ENCODE assay signal across 8 cellular contexts in the genomic region with DNA sequence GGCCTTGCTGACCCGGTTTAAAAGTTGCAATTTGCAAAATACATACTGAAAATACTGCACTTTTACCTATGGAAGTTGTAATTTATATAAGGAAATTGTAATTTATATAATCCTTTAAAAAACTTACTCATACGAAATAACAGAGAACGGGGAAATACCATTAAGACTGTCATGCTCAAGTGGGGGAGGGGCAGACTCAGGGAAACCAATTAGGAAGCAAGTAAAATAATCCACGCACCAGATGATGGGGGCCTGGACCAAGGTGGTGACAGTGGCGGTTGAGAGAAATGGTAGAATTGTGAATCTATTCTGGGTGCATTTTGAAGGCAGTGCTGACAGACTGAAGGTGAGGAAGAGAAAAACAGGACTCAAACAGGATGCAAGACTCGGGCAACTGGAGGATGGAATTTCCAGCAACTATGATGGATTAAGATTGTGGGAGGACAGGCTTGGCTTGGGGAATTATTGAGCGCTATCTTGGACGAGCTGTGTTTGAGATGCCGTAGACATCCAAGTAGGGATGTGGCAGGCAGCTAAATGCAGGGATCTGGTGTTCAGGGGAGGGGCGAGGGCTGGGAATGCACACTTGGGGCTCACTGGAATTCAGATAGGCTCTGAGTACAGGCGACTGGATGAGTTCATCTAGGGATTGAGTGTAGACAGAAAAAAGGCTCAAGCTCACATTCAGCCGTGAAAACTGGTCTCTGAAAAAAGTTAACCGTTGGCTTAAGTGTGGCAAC. TPM values are rescaled to one million over a fixed set of nuclear protein-coding genes. Genes with fewer than 3 reads are reported as not detected.
DNase-seq lines count a peak whose midpoint lies in the region; ATAC-seq and TF ChIP-seq lines count a peak whose summit lies in the region.

No MANE protein-coding gene starts in this region.

- H3K27ac ChIP-seq in DND-41 (ENCODE audit: low read length) = peak overlapping the region; percentile 58; the same call in 1 of the 2 replicates
- H3K27ac ChIP-seq in liver (ENCODE audit: low read depth in 1 of 2, low read length in 2 of 2) = peak overlapping the region in 1 of 2 donors; percentile 88
- peak overlapping the region in 3 of 4 donors; percentile 83 to 92 (median 89) for H3K27ac ChIP-seq in tibial nerve

- no peaks in the 10 kb centered on the region for H3K9me3 Mint-ChIP-seq in central memory CD8-positive, alpha-beta T cell

- peak overlapping the region; percentile 73 for H3K9ac ChIP-seq in DND-41 (ENCODE audit: low read depth, low read length)
- peak overlapping the region; percentile 58 to 75 for H3K9ac ChIP-seq in liver (ENCODE audit: low read depth in 1 of 2, low read length in 2 of 2)

- H3K4me1 ChIP-seq in DND-41 (ENCODE audit: insufficient read depth, low read length) (peaks cover 26% of the 10 kb centered on the region), liver (ENCODE audit: control insufficient read depth in 4 of 4, insufficient read depth in 4 of 4, low read length in 3 of 4) (peaks cover 2 to 16% (median 9%) of the 10 kb centered on the region in 4 donors), tibial nerve (peaks cover 0 to 19% (median 4%) of the 10 kb centered on the region in 4 donors)

- ATAC-seq in DND-41 (ENCODE audit: insufficient read depth, low read depth) = no peak
- no peak for ATAC-seq in central memory CD8-positive, alpha-beta T cell (replicated peaks; ENCODE audit: extremely low read depth, poor library complexity, severe bottlenecking)

- no peaks in the 10 kb centered on the region for H3K9me3 ChIP-seq in DND-41 (ENCODE audit: insufficient read depth, low read length, severe bottlenecking)
- no peaks in the 10 kb centered on the region for H3K9me3 ChIP-seq in liver (ENCODE audit: control insufficient read depth in 4 of 4, low read length in 3 of 4)
- H3K9me3 ChIP-seq in tibial nerve = no peaks in the 10 kb centered on the region

- TF ChIP-seq EP300 in tibial nerve (IDR thresholded peaks at IDR 0.05) = no peak

- WGBS in liver = 30% methylated on average over 13 of the region's 13 CpGs
- WGBS in tibial nerve, 2 donors = 18 to 20% methylated on average over 13 of the region's 13 CpGs

- H3K4me1 Mint-ChIP-seq in central memory CD8-positive, alpha-beta T cell = peaks cover 11% of the 10 kb centered on the region

- peaks cover 37% of the 10 kb centered on the region for H3K27me3 Mint-ChIP-seq in central memory CD8-positive, alpha-beta T cell

- TF ChIP-seq POLR2A in tibial nerve (IDR thresholded peaks at IDR 0.05) = no peak

- TF ChIP-seq CTCF in DND-41 (IDR thresholded peaks at IDR 0.05; ENCODE audit: borderline replicate concordance, extremely low read depth, low read length, poor library complexity, severe bottlenecking) (no peak), liver (IDR thresholded peaks at IDR 0.05; ENCODE audit: low read depth, low read length, missing input control) (no peak), tibial nerve (IDR thresholded peaks at IDR 0.05) (no peak)

- H3K36me3 Mint-ChIP-seq in central memory CD8-positive, alpha-beta T cell (ENCODE audit: insufficient read depth) = peaks cover 18% of the 10 kb centered on the region

- H3K27me3 ChIP-seq in DND-41 (ENCODE audit: insufficient read depth, low read length, poor library complexity) (no peaks in the 10 kb centered on the region), liver (ENCODE audit: control insufficient read depth in 4 of 4, insufficient read depth in 4 of 4, low read length in 3 of 4) (no peaks in the 10 kb centered on the region), tibial nerve (no peaks in the 10 kb centered on the region)

- no peaks in the 10 kb centered on the region for H4K20me1 ChIP-seq in DND-41 (ENCODE audit: insufficient read depth, low read length)

- H3K36me3 ChIP-seq in DND-41 (ENCODE audit: insufficient read depth, low read length) (no peaks in the 10 kb centered on the region), liver (ENCODE audit: control insufficient read depth in 4 of 4, insufficient read depth in 3 of 4, low read depth in 1 of 4, low read length in 3 of 4) (no peaks in the 10 kb centered on the region), tibial nerve (no peaks in the 10 kb centered on the region)

- H3K27ac Mint-ChIP-seq in central memory CD8-positive, alpha-beta T cell (ENCODE audit: low read depth) = peak overlapping the region; percentile 93

- H3K4me3 ChIP-seq in DND-41 (ENCODE audit: low read depth in 1 of 2, low read length in 2 of 2) = peak overlapping the region; percentile 74 to 88; a peak in 3 of 4 replicates
- peak overlapping the region; percentile 80 to 96 (median 92) for H3K4me3 ChIP-seq in liver (ENCODE audit: low read depth in 1 of 3, low read length in 3 of 3)
- peak overlapping the region; percentile 66 to 92 (median 84) for H3K4me3 ChIP-seq in tibial nerve

- no peak for TF ChIP-seq RAD21 in liver (IDR thresholded peaks at IDR 0.05)

- H2AFZ ChIP-seq in DND-41 (ENCODE audit: low read depth, low read length) = peak overlapping the region; percentile 98

- 0 out of 2 replicates have a peak, but pooled peaks cover 2% of the 10 kb centered on the region for H3K79me2 ChIP-seq in DND-41 (ENCODE audit: insufficient read depth, low read length)

- DNase-seq in DND-41 (no peak), NAMALWA (ENCODE audit: low spot score) (peak; percentile 6), tibial nerve (ENCODE audit: low spot score in 2 of 2) (no peak), ureter (ENCODE audit: low spot score) (no peak), DMS79 treated with DMSO at 0.1 percent for 48 hours (lab: John Stamatoyannopoulos, UW) (no peak), NCI-H446 treated with DMSO at 0.1 percent for 48 hours (lab: John Stamatoyannopoulos, UW) (no peak)
- DNase-seq in central memory CD8-positive, alpha-beta T cell (ENCODE audit: low spot score in 2 of 2) = no peak

- H3K4me3 Mint-ChIP-seq in central memory CD8-positive, alpha-beta T cell = peak overlapping the region; percentile 84

- H3K4me2 ChIP-seq in DND-41 (ENCODE audit: insufficient read depth, low read length) = peak overlapping the region; percentile 92

TF ChIP-seq in liver, 16 proteins besides CTCF, POLR2A, EP300 and RAD21:
- TF ChIP-seq, protein P1, sequence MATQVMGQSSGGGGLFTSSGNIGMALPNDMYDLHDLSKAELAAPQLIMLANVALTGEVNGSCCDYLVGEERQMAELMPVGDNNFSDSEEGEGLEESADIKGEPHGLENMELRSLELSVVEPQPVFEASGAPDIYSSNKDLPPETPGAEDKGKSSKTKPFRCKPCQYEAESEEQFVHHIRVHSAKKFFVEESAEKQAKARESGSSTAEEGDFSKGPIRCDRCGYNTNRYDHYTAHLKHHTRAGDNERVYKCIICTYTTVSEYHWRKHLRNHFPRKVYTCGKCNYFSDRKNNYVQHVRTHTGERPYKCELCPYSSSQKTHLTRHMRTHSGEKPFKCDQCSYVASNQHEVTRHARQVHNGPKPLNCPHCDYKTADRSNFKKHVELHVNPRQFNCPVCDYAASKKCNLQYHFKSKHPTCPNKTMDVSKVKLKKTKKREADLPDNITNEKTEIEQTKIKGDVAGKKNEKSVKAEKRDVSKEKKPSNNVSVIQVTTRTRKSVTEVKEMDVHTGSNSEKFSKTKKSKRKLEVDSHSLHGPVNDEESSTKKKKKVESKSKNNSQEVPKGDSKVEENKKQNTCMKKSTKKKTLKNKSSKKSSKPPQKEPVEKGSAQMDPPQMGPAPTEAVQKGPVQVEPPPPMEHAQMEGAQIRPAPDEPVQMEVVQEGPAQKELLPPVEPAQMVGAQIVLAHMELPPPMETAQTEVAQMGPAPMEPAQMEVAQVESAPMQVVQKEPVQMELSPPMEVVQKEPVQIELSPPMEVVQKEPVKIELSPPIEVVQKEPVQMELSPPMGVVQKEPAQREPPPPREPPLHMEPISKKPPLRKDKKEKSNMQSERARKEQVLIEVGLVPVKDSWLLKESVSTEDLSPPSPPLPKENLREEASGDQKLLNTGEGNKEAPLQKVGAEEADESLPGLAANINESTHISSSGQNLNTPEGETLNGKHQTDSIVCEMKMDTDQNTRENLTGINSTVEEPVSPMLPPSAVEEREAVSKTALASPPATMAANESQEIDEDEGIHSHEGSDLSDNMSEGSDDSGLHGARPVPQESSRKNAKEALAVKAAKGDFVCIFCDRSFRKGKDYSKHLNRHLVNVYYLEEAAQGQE (IDR thresholded peaks at IDR 0.05) = no peak
- TF ChIP-seq TAF1 (conservative IDR thresholded peaks at IDR 0.05) = no peak
- TF ChIP-seq EGR1 (IDR thresholded peaks at IDR 0.05; ENCODE audit: low read depth in 2 of 2) = no peak
- TF ChIP-seq JUND (IDR thresholded peaks at IDR 0.05) = no peak
- no peak for TF ChIP-seq GABPA (IDR thresholded peaks at IDR 0.05 in 1 of 2, conservative IDR thresholded peaks at IDR 0.05 in 1 of 2)
- no peak for TF ChIP-seq RXRA (IDR thresholded peaks at IDR 0.05)
- TF ChIP-seq, protein P2, sequence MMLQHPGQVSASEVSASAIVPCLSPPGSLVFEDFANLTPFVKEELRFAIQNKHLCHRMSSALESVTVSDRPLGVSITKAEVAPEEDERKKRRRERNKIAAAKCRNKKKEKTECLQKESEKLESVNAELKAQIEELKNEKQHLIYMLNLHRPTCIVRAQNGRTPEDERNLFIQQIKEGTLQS (IDR thresholded peaks at IDR 0.05) = no peak
- no peak for TF ChIP-seq SP1 (IDR thresholded peaks at IDR 0.05)
- TF ChIP-seq, protein P3, sequence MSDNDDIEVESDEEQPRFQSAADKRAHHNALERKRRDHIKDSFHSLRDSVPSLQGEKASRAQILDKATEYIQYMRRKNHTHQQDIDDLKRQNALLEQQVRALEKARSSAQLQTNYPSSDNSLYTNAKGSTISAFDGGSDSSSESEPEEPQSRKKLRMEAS (IDR thresholded peaks at IDR 0.05) = no peak
- no peak for TF ChIP-seq HNF4G (IDR thresholded peaks at IDR 0.05)

RNA-seq across cellular contexts. Expression of a gene that starts 1.0 kb away (rescaled TPM):
- 1 to 10 TPM in 1 of 2 donors, under 1 TPM in 1; 0.19 to 1.6 TPM for total RNA-seq in liver
- polyA plus RNA-seq in liver = 1 to 10 TPM in 1 of 2 donors, under 1 TPM in 1; 0.82 to 1.2 TPM
- total RNA-seq in tibial nerve = 1 to 10 TPM in 2 of 4 donors, under 1 TPM in 1, not detected in 1; 0.66 to 5.9 (median 1.9) TPM
- 3.0 TPM for total RNA-seq in ureter

RNA-seq across cellular contexts. Expression of a gene that starts 7.2 kb away (rescaled TPM):
- total RNA-seq in liver (under 1 TPM; 0.33 to 0.92 TPM), tibial nerve (1 to 10 TPM; 2.4 to 9.6 (median 4.4) TPM), ureter (11.8 TPM)
- polyA plus RNA-seq in liver = 1 to 10 TPM; 3.1 to 5.4 TPM
